ENCODE assay signal across 33 cellular contexts in the genomic region with DNA sequence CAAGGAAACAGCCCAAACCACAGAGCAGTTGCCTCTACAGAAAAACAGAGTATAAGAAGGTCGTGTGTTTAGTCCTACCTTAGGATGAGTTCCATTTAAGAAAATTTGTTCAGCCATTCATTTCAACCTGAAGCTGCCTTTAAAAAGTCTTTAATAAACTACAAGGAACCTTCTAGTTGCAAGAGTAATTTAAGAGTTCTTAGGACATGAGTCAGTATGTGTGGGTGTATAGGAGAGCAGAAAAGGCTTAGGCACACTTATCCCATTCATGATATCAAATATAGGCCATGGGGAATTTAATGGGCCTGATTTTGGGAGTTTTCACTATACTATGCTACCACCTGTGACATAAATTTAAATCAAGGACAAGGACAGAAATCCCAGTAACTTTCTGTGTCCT.
DNase-seq lines count a peak whose midpoint lies in the region; ATAC-seq, FAIRE-seq and TF ChIP-seq lines count a peak whose summit lies in the region.
"Had no signal": no experiment of that assay in that cellular context is flagged by ENCODE, and none has a peak within 500 bp of the region (broad histone marks: within the 10 kb centered on the region; RNA-seq: fewer than 3 reads in every experiment).

No MANE protein-coding gene starts in this region.

- no peaks in the 10 kb centered on the region for H3K4me1 ChIP-seq in pancreas
- H3K4me1 ChIP-seq: A549, prostate gland, tibial artery had no signal

- no peaks in the 10 kb centered on the region for H3K36me3 Mint-ChIP-seq in nephron progenitor cell (ENCODE audit: low read depth)
- H3K36me3 Mint-ChIP-seq in immature natural killer cell, result no peaks in the 10 kb centered on the region
- H3K36me3 Mint-ChIP-seq: CD8-positive, alpha-beta memory T cell had no signal

- no peaks in the 10 kb centered on the region for H3K27me3 ChIP-seq in pancreas
- H3K27me3 ChIP-seq: tibial artery had no signal

- H3K4me3 ChIP-seq in epithelial cell of proximal tubule (ENCODE audit: low read depth, low read length), result no peak overlapping the region
- H3K4me3 ChIP-seq in pancreas, result no peak overlapping the region
- H3K4me3 ChIP-seq: A549, PC-9, prostate gland, skin epidermis, tibial artery had no signal

- H3K4me3 Mint-ChIP-seq in nephron progenitor cell, result no peak overlapping the region
- no peak overlapping the region for H3K4me3 Mint-ChIP-seq in immature natural killer cell
- H3K4me3 Mint-ChIP-seq: activated T-cell treated with anti-CD3 and anti-CD28 coated beads, Interleukin-2, amount 50 U/mL, for 24 hours; B cell; CD8-positive, alpha-beta memory T cell; T-helper 2 cell treated with Interferon-gamma antibody and Interleukin-4, amounts not matched to agents 5 μg/mL and 100 μg/mL, for 36 hours had no signal

- WGBS in pancreas, 2 donors, result 59 to 60% methylated on average over 1 of the region's 1 CpG

- DNase-seq in Daoy (ENCODE audit: low read depth) (peak; percentile 13), NCI-H226 (peak; percentile 7), epithelial cell of proximal tubule (ENCODE audit: low read depth) (peak; percentile 26), nephron progenitor cell (no peak), immature natural killer cell (no peak), NCI-H526 (lab: John Stamatoyannopoulos, UW) (no peak), pancreas (no peak)
- DNase-seq: activated CD4-positive, alpha-beta T cell treated with anti-CD3 and anti-CD28 coated beads for 4 hours; activated gamma-delta T cell treated with Interleukin-2 at 50 U/mL for 16 hours; activated T-cell treated with anti-CD3 and anti-CD28 coated beads, Interleukin-2, amount 50 U/mL, for 24 hours; CD8-positive, alpha-beta memory T cell; effector CD4-positive, alpha-beta T cell; GDM1; mesendoderm; NCI-H2171; NCI-H510A treated with DMSO at 0.1 percent for 48 hours; NK-92 treated with Interleukin-12 subunit alpha and Interleukin-12 subunit beta, amount 100 ng/mL, for 24 hours; PC-9; SHP77; stimulated activated CD4-positive, alpha-beta T cell treated with anti-CD3 and anti-CD28 coated beads, Interleukin-1b, Interleukin-23, amount 100 ng/mL, for 48 hours; tibial artery had no signal

- H3K27ac Mint-ChIP-seq in nephron progenitor cell (peak overlapping the region; percentile 44), immature natural killer cell (no peak overlapping the region)
- H3K27ac Mint-ChIP-seq: activated T-cell treated with anti-CD3 and anti-CD28 coated beads, Interleukin-2, amount 50 U/mL, for 24 hours; B cell; CD8-positive, alpha-beta memory T cell; T-helper 2 cell treated with Interferon-gamma antibody and Interleukin-4, amounts not matched to agents 5 μg/mL and 100 μg/mL, for 36 hours had no signal

- no peaks in the 10 kb centered on the region for H3K36me3 ChIP-seq in pancreas
- H3K36me3 ChIP-seq: prostate gland, tibial artery had no signal

- peaks cover 2% of the 10 kb centered on the region for H3K27me3 Mint-ChIP-seq in nephron progenitor cell (ENCODE audit: low read depth, poor library complexity)
- peaks cover 0 to 5% (median 3%) of the 10 kb centered on the region in 3 donors for H3K27me3 Mint-ChIP-seq in immature natural killer cell (ENCODE audit: low read depth in 3 of 3)

- intact Hi-C loops in pancreas (cut with DNase I), result no loop called here

- H3K4me1 Mint-ChIP-seq in nephron progenitor cell (peaks cover 7% of the 10 kb centered on the region), immature natural killer cell (no peaks in the 10 kb centered on the region)
- H3K4me1 Mint-ChIP-seq: B cell; CD8-positive, alpha-beta memory T cell had no signal

- no peak for FAIRE-seq in pancreas (lab: Jason Lieb, UNC)
- FAIRE-seq: A549, colon, frontal cortex, H1 had no signal

- H3K9me3 Mint-ChIP-seq in nephron progenitor cell, result no peaks in the 10 kb centered on the region
- H3K9me3 Mint-ChIP-seq in immature natural killer cell, result peaks cover 0 to 7% (median 0%) of the 10 kb centered on the region in 6 donors
- H3K9me3 Mint-ChIP-seq: activated T-cell treated with anti-CD3 and anti-CD28 coated beads, Interleukin-2, amount 50 U/mL, for 24 hours; CD8-positive, alpha-beta memory T cell; T-helper 2 cell treated with Interferon-gamma antibody and Interleukin-4, amounts not matched to agents 5 μg/mL and 100 μg/mL, for 36 hours had no signal

- ATAC-seq in GM21717 (IDR thresholded peaks at IDR 0.05; ENCODE audit: unreplicated experiment) (no peak), pancreas (no peak)
- ATAC-seq: A549, left lobe of liver had no signal

- no peak overlapping the region for H3K27ac ChIP-seq in pancreas
- H3K27ac ChIP-seq: A549, epithelial cell of prostate, KMS-11, PC-9, prostate gland, skin epidermis, tibial artery had no signal

- H3K9me3 ChIP-seq in pancreas, result no peaks in the 10 kb centered on the region
- H3K9me3 ChIP-seq: A549, prostate gland, tibial artery had no signal

- TF ChIP-seq CTCF in epithelial cell of proximal tubule (conservative IDR thresholded peaks at IDR 0.05; ENCODE audit: low read depth, low read length) (no peak), nephron progenitor cell (IDR thresholded peaks at IDR 0.05) (no peak), pancreas (IDR thresholded peaks at IDR 0.05) (no peak)

Comparison
In these comparisons a context has a peak if more than half of its experiments do, and no peak if none do; other contexts are left out.
1. DNase-seq: peak in Daoy (single experiment), NCI-H226 (single experiment) and epithelial cell of proximal tubule (single experiment); none in nephron progenitor cell (single experiment), immature natural killer cell (0 of 3), NCI-H526 (0 of 2) and pancreas (0 of 6).